Comparison of ENCODE assay signal across 12 cellular contexts in genomic region chr7:27128776-27129728, GRCh38. TPM values are rescaled to one million over a fixed set of nuclear protein-coding genes. Genes with fewer than 3 reads are reported as not detected.
DNase-seq lines count a peak whose midpoint lies in the region; ATAC-seq and TF ChIP-seq lines count a peak whose summit lies in the region.
"Had no signal": no experiment of that assay in that cellular context is flagged by ENCODE, and none has a peak within 500 bp of the region (broad histone marks: within the 10 kb centered on the region; RNA-seq: fewer than 3 reads in every experiment).

No MANE protein-coding gene starts in this region.

- no peak for DNase-seq in CD4-positive, alpha-beta T cell
- DNase-seq in SJSA1 (ENCODE audit: low read depth in 1 of 2, low spot score in 2 of 2) (peak in 1 of 2 experiments; percentile 31), glutamatergic neuron (no peak), progenitor cell of endocrine pancreas (ENCODE audit: low spot score, unreplicated experiment) (no peak), NCI-H146 treated with DMSO at 0.1 percent for 48 hours (lab: John Stamatoyannopoulos, UW; ENCODE audit: unreplicated experiment) (no peak), NOMO-1 treated with dmso at 0.1 percent for 144 hours (lab: John Stamatoyannopoulos, UW; ENCODE audit: unreplicated experiment) (no peak)
- DNase-seq: hippocampal formation had no signal

- intact Hi-C loops in CD4-positive, alpha-beta T cell (cut with DNase I, micrococcal nuclease), result no loop called here

- no peaks in the 10 kb centered on the region for H3K36me3 Mint-ChIP-seq in CD4-positive, alpha-beta T cell (ENCODE audit: low read depth)
- no peaks in the 10 kb centered on the region for H3K36me3 Mint-ChIP-seq in glutamatergic neuron (ENCODE audit: unreplicated experiment)
- peaks cover 10% of the 10 kb centered on the region for H3K36me3 Mint-ChIP-seq in progenitor cell of endocrine pancreas (ENCODE audit: insufficient read depth)

- no peak for TF ChIP-seq CTCF in CD4-positive, alpha-beta T cell (IDR thresholded peaks at IDR 0.05)
- TF ChIP-seq CTCF in glutamatergic neuron (IDR thresholded peaks at IDR 0.05; ENCODE audit: partially characterized antibody, unreplicated experiment), result no peak
- TF ChIP-seq CTCF in progenitor cell of endocrine pancreas (IDR thresholded peaks at IDR 0.05; ENCODE audit: unreplicated experiment), result no peak

- H3K4me3 ChIP-seq in SJSA1, result peak overlapping the region; percentile 89; the same call in 1 of the 2 replicates
- H3K4me3 ChIP-seq: GM12878 had no signal

- POLR2A ChIA-PET in CD4-positive, alpha-beta T cell (lab: Charles Lee), result no interaction called here

- H3K4me3 Mint-ChIP-seq in CD4-positive, alpha-beta T cell, result peak overlapping the region; percentile 61
- H3K4me3 Mint-ChIP-seq in glutamatergic neuron (ENCODE audit: unreplicated experiment) (peak overlapping the region; percentile 14), progenitor cell of endocrine pancreas (ENCODE audit: low read depth) (peak overlapping the region; percentile 76)
- H3K4me3 Mint-ChIP-seq: central memory CD8-positive, alpha-beta T cell had no signal

- CTCF ChIA-PET in CD4-positive, alpha-beta T cell (lab: Charles Lee), result no interaction called here

- H3K9me3 ChIP-seq in CD4-positive, alpha-beta T cell (ENCODE audit: control insufficient read depth, low read length), result no peaks in the 10 kb centered on the region
- H3K9me3 ChIP-seq in SJSA1 (replicated peaks), result no peaks in the 10 kb centered on the region

- H3K9me3 Mint-ChIP-seq in CD4-positive, alpha-beta T cell, result no peaks in the 10 kb centered on the region
- H3K9me3 Mint-ChIP-seq in glutamatergic neuron (ENCODE audit: unreplicated experiment) (peaks cover 9% of the 10 kb centered on the region), progenitor cell of endocrine pancreas (ENCODE audit: low read depth) (no peaks in the 10 kb centered on the region)
- H3K9me3 Mint-ChIP-seq: central memory CD8-positive, alpha-beta T cell had no signal

- H3K27me3 Mint-ChIP-seq in CD4-positive, alpha-beta T cell, result peaks cover 69% of the 10 kb centered on the region
- H3K27me3 Mint-ChIP-seq in glutamatergic neuron (ENCODE audit: unreplicated experiment) (peaks cover 41% of the 10 kb centered on the region), progenitor cell of endocrine pancreas (no peaks in the 10 kb centered on the region)

- peaks cover 28% of the 10 kb centered on the region for H3K27me3 ChIP-seq in CD4-positive, alpha-beta T cell (ENCODE audit: control insufficient read depth, insufficient read depth, low read length)
- H3K27me3 ChIP-seq in SJSA1 (replicated peaks), result no peaks in the 10 kb centered on the region
- H3K27me3 ChIP-seq: ovary had no signal

- peaks cover 30% of the 10 kb centered on the region for H3K4me1 ChIP-seq in SJSA1 (replicated peaks)

- no peaks in the 10 kb centered on the region for H3K4me1 Mint-ChIP-seq in CD4-positive, alpha-beta T cell (ENCODE audit: low read depth)
- H3K4me1 Mint-ChIP-seq in glutamatergic neuron (ENCODE audit: low read depth, unreplicated experiment) (no peaks in the 10 kb centered on the region), progenitor cell of endocrine pancreas (ENCODE audit: low read depth) (peaks cover 76% of the 10 kb centered on the region)
- H3K4me1 Mint-ChIP-seq: central memory CD8-positive, alpha-beta T cell had no signal

- 0 out of 2 replicates have a peak, but pooled peaks cover 12% of the 10 kb centered on the region for H3K36me3 ChIP-seq in SJSA1
- H3K36me3 ChIP-seq: ovary had no signal

- no peak overlapping the region for H3K27ac ChIP-seq in CD4-positive, alpha-beta T cell (ENCODE audit: low read depth, low read length)
- H3K27ac ChIP-seq in SJSA1, result no peak overlapping the region

- no peak overlapping the region for H3K27ac Mint-ChIP-seq in CD4-positive, alpha-beta T cell
- H3K27ac Mint-ChIP-seq in glutamatergic neuron (ENCODE audit: unreplicated experiment), result no peak overlapping the region
- H3K27ac Mint-ChIP-seq in progenitor cell of endocrine pancreas, result peak overlapping the region; percentile 86

- ATAC-seq in CD4-positive, alpha-beta T cell (ENCODE audit: poor library complexity), result no peak
- no peak for ATAC-seq in HG02884 (IDR thresholded peaks at IDR 0.05; ENCODE audit: unreplicated experiment)
- no peak for ATAC-seq in GM21528 (IDR thresholded peaks at IDR 0.05; ENCODE audit: low FRiP score, unreplicated experiment)
- ATAC-seq: GM12878 had no signal

RNA-seq across cellular contexts. Expression of gene HOXA4, which starts 1.5 kb away (rescaled TPM):
- not detected for total RNA-seq in CD4-positive, alpha-beta T cell
- 0.58 TPM in 1 of 2 replicates, not detected in the other for total RNA-seq in SJSA1 (2014; rRNA removed; shearing (Covaris generic))
- total RNA-seq in glutamatergic neuron (ENCODE audit: unreplicated experiment) (not detected), progenitor cell of endocrine pancreas (13.7 TPM in 2 replicates)
- total RNA-seq: GM12878 had no signal

RNA-seq across cellular contexts. Expression of gene HOXA5, which starts 14.4 kb away (rescaled TPM):
- total RNA-seq in CD4-positive, alpha-beta T cell, result not detected
- 0.79 and 0.81 TPM in 2 replicates for total RNA-seq in SJSA1 (2014; rRNA removed; shearing (Covaris generic))
- total RNA-seq in glutamatergic neuron (ENCODE audit: unreplicated experiment) (not detected), progenitor cell of endocrine pancreas (12.6 and 18.1 TPM in 2 replicates)

RNA-seq across cellular contexts. Expression of gene HOXA6, which starts 18.5 kb away (rescaled TPM):
- total RNA-seq in CD4-positive, alpha-beta T cell, result not detected
- total RNA-seq in SJSA1 (2014; rRNA removed; shearing (Covaris generic)), result 0.79 TPM in 1 of 2 replicates, not detected in the other
- not detected for total RNA-seq in glutamatergic neuron (ENCODE audit: unreplicated experiment)
- 0.38 TPM in 1 of 2 replicates, not detected in the other for total RNA-seq in progenitor cell of endocrine pancreas
- total RNA-seq: GM12878 had no signal

RNA-seq across cellular contexts. Expression of gene HOXA3, which starts 23.3 kb away (rescaled TPM):
- not detected for total RNA-seq in CD4-positive, alpha-beta T cell
- total RNA-seq in SJSA1 (2014; rRNA removed; shearing (Covaris generic)), result 0.13 and 1.8 TPM in 2 replicates
- not detected for total RNA-seq in glutamatergic neuron (ENCODE audit: unreplicated experiment)
- 77.4 and 85.5 TPM in 2 replicates for total RNA-seq in progenitor cell of endocrine pancreas
- total RNA-seq: GM12878 had no signal

RNA-seq across cellular contexts. Expression of gene HOXA2, which starts 26.6 kb away (rescaled TPM):
- total RNA-seq in CD4-positive, alpha-beta T cell, result not detected
- total RNA-seq in SJSA1 (2014; rRNA removed; shearing (Covaris generic)), result 0.47 and 2.3 TPM in 2 replicates
- total RNA-seq in glutamatergic neuron (ENCODE audit: unreplicated experiment), result not detected
- 17.9 and 18.6 TPM in 2 replicates for total RNA-seq in progenitor cell of endocrine pancreas
- total RNA-seq: GM12878 had no signal

Comparison
In these comparisons a context has a peak if more than half of its experiments do, and no peak if none do; other contexts are left out.
1. H3K4me3 Mint-ChIP-seq: peak in every context shown above with its lines; median percentile 76 in progenitor cell of endocrine pancreas; 61 in CD4-positive, alpha-beta T cell; 14 in glutamatergic neuron.